12 cellular contexts compared by ENCODE assay signal in genomic region chr14:102948698-102949061, GRCh38. TPM values are rescaled to one million over a fixed set of nuclear protein-coding genes. Genes with fewer than 3 reads are reported as not detected.
DNase-seq lines count a peak whose midpoint lies in the region; ATAC-seq and TF ChIP-seq lines count a peak whose summit lies in the region.
"Had no signal": no experiment of that assay in that cellular context is flagged by ENCODE, and none has a peak within 500 bp of the region (broad histone marks: within the 10 kb centered on the region; RNA-seq: fewer than 3 reads in every experiment).

No MANE protein-coding gene starts in this region.

- H3K9me3 Mint-ChIP-seq in activated CD4-positive, alpha-beta T cell treated with anti-CD3 and anti-CD28 coated beads, Interleukin-2, amount 10 ng/mL, durations not matched to agents 7 days and 5 days: no peaks in the 10 kb centered on the region
- H3K9me3 Mint-ChIP-seq in stimulated activated effector memory CD8-positive, alpha-beta T cell treated with anti-CD3 and anti-CD28 coated beads, Interleukin-12 subunit alpha, Interleukin-12 subunit beta, amount 100 ng/mL, for 72 hours: no peaks in the 10 kb centered on the region
- H3K9me3 Mint-ChIP-seq: activated T-cell treated with anti-CD3 and anti-CD28 coated beads, Interleukin-2, amount 50 U/mL, for 4 hours had no signal

- no peaks in the 10 kb centered on the region for H3F3A ChIP-seq in Loucy (ENCODE audit: low read depth)
- H3F3A ChIP-seq in PC-9 (ENCODE audit: insufficient read depth, low read depth): peaks cover 17% of the 10 kb centered on the region; the same call in 1 of the 2 replicates

- POLR2A ChIA-PET in activated CD4-positive, alpha-beta T cell treated with anti-CD3 and anti-CD28 coated beads, Interleukin-2, amount 10 ng/mL, durations not matched to agents 7 days and 5 days (lab: Charles Lee): no interaction called here
- POLR2A ChIA-PET in PC-9 (lab: Charles Lee; ENCODE audit: unreplicated experiment): no interaction called here

- H3K4me1 ChIP-seq in Loucy (ENCODE audit: insufficient read depth, low read length, poor library complexity, severe bottlenecking) (peaks cover 8% of the 10 kb centered on the region), PC-9 (replicated peaks; ENCODE audit: insufficient read depth) (no peaks in the 10 kb centered on the region)

- H2AFZ ChIP-seq in Loucy (ENCODE audit: low read length) (peak overlapping the region; percentile 56; the same call in 1 of the 2 replicates), PC-9 (no peak overlapping the region)
- H2AFZ ChIP-seq: hepatocyte had no signal

- no TSS peak for BruUV-seq in PC-9 (replicated peaks; lab: Mats Ljungman, UMichigan)

- no peaks in the 10 kb centered on the region for H3K27me3 ChIP-seq in Loucy (ENCODE audit: insufficient read depth, low read length, poor library complexity, severe bottlenecking)
- H3K27me3 ChIP-seq in PC-9 (ENCODE audit: insufficient read depth, low read depth): no peaks in the 10 kb centered on the region
- H3K27me3 ChIP-seq: hepatocyte had no signal

- H3K9ac ChIP-seq in Loucy (ENCODE audit: low read depth, low read length, poor library complexity, severe bottlenecking): no peak overlapping the region

- DNase-seq in activated CD4-positive, alpha-beta T cell treated with anti-CD3 and anti-CD28 coated beads, Interleukin-2, amount 10 ng/mL, durations not matched to agents 7 days and 5 days: no peak
- no peak for DNase-seq in activated CD4-positive, alpha-beta T cell treated with anti-CD3 and anti-CD28 coated beads, Interleukin-2, amount 50 U/mL, for 1 hour
- no peak for DNase-seq in stimulated activated effector memory CD8-positive, alpha-beta T cell treated with anti-CD3 and anti-CD28 coated beads, Interleukin-12 subunit alpha, Interleukin-12 subunit beta, amount 100 ng/mL, for 72 hours (ENCODE audit: low spot score in 2 of 2)
- no peak for DNase-seq in PC-9
- no peak for DNase-seq in stimulated activated CD4-positive, alpha-beta T cell treated with anti-CD3 and anti-CD28 coated beads, Interleukin-4, amount 100 ng/mL, for 24 hours
- DNase-seq: activated T-cell treated with anti-CD3 and anti-CD28 coated beads, Interleukin-2, amount 50 U/mL, for 4 hours; left ventricle myocardium inferior had no signal

- H3K27ac ChIP-seq in cingulate gyrus (ENCODE audit: low read depth, low read length) (peak overlapping the region; percentile 94), PC-9 (no peak overlapping the region)
- H3K27ac ChIP-seq: hepatocyte had no signal

- H3K4me2 ChIP-seq in Loucy (ENCODE audit: low read depth, low read length, poor library complexity, severe bottlenecking) (peak overlapping the region; percentile 28), PC-9 (no peak overlapping the region)
- H3K4me2 ChIP-seq: hepatocyte had no signal

- intact Hi-C loops in PC-9 (cut with micrococcal nuclease; ENCODE audit: unreplicated experiment): no loop called here

- H3K27me3 Mint-ChIP-seq in activated CD4-positive, alpha-beta T cell treated with anti-CD3 and anti-CD28 coated beads, Interleukin-2, amount 10 ng/mL, durations not matched to agents 7 days and 5 days: no peaks in the 10 kb centered on the region

- H3K9me2 ChIP-seq in Loucy (replicated peaks; ENCODE audit: low read depth, low read length) (no peaks in the 10 kb centered on the region), PC-9 (ENCODE audit: insufficient read depth) (no peaks in the 10 kb centered on the region)

- TF ChIP-seq CTCF in Loucy (conservative IDR thresholded peaks at IDR 0.05; ENCODE audit: low read length) (no peak), PC-9 (conservative IDR thresholded peaks at IDR 0.05) (no peak)

- H4K20me1 ChIP-seq in Loucy (ENCODE audit: insufficient read depth, low read length, poor library complexity, severe bottlenecking): no peaks in the 10 kb centered on the region
- peaks cover 13% of the 10 kb centered on the region for H4K20me1 ChIP-seq in PC-9 (ENCODE audit: insufficient read depth)

- peaks cover 30% of the 10 kb centered on the region for H3K4me1 Mint-ChIP-seq in activated CD4-positive, alpha-beta T cell treated with anti-CD3 and anti-CD28 coated beads, Interleukin-2, amount 10 ng/mL, durations not matched to agents 7 days and 5 days
- H3K4me1 Mint-ChIP-seq in stimulated activated effector memory CD8-positive, alpha-beta T cell treated with anti-CD3 and anti-CD28 coated beads, Interleukin-12 subunit alpha, Interleukin-12 subunit beta, amount 100 ng/mL, for 72 hours: peaks cover 12% of the 10 kb centered on the region

- peak overlapping the region; percentile 85 for H3K27ac Mint-ChIP-seq in activated CD4-positive, alpha-beta T cell treated with anti-CD3 and anti-CD28 coated beads, Interleukin-2, amount 10 ng/mL, durations not matched to agents 7 days and 5 days
- H3K27ac Mint-ChIP-seq in stimulated activated effector memory CD8-positive, alpha-beta T cell treated with anti-CD3 and anti-CD28 coated beads, Interleukin-12 subunit alpha, Interleukin-12 subunit beta, amount 100 ng/mL, for 72 hours: peak overlapping the region; percentile 6

- peaks cover 3% of the 10 kb centered on the region for H3K36me3 Mint-ChIP-seq in activated CD4-positive, alpha-beta T cell treated with anti-CD3 and anti-CD28 coated beads, Interleukin-2, amount 10 ng/mL, durations not matched to agents 7 days and 5 days (ENCODE audit: low read depth)
- no peaks in the 10 kb centered on the region for H3K36me3 Mint-ChIP-seq in stimulated activated effector memory CD8-positive, alpha-beta T cell treated with anti-CD3 and anti-CD28 coated beads, Interleukin-12 subunit alpha, Interleukin-12 subunit beta, amount 100 ng/mL, for 72 hours

- H3K4me3 Mint-ChIP-seq in activated CD4-positive, alpha-beta T cell treated with anti-CD3 and anti-CD28 coated beads, Interleukin-2, amount 10 ng/mL, durations not matched to agents 7 days and 5 days: no peak overlapping the region
- H3K4me3 Mint-ChIP-seq in stimulated activated effector memory CD8-positive, alpha-beta T cell treated with anti-CD3 and anti-CD28 coated beads, Interleukin-12 subunit alpha, Interleukin-12 subunit beta, amount 100 ng/mL, for 72 hours: peak overlapping the region; percentile 9
- H3K4me3 Mint-ChIP-seq: activated T-cell treated with anti-CD3 and anti-CD28 coated beads, Interleukin-2, amount 50 U/mL, for 4 hours had no signal

- H3K4me3 ChIP-seq in Loucy (ENCODE audit: low read length, poor library complexity, severe bottlenecking): no peak overlapping the region
- no peak overlapping the region for H3K4me3 ChIP-seq in PC-9
- H3K4me3 ChIP-seq: hepatocyte, left ventricle myocardium inferior had no signal

- no peaks in the 10 kb centered on the region for H3K79me2 ChIP-seq in Loucy (ENCODE audit: insufficient read depth, low read length)
- no peaks in the 10 kb centered on the region for H3K79me2 ChIP-seq in PC-9 (ENCODE audit: low read depth)
- H3K79me2 ChIP-seq: hepatocyte had no signal

- H3K9me3 ChIP-seq in Loucy (ENCODE audit: insufficient read depth, low read depth, low read length): no peaks in the 10 kb centered on the region
- H3K9me3 ChIP-seq in PC-9 (ENCODE audit: insufficient read depth, low read depth): no peaks in the 10 kb centered on the region
- H3K9me3 ChIP-seq: left ventricle myocardium inferior had no signal

- CTCF ChIA-PET in activated CD4-positive, alpha-beta T cell treated with anti-CD3 and anti-CD28 coated beads, Interleukin-2, amount 10 ng/mL, durations not matched to agents 7 days and 5 days (lab: Charles Lee): interaction anchor here (1.1 kb wide), 1 partner anchor 9 kb away, joined by 3 read pairs; no protein-coding TSS in a partner anchor
- CTCF ChIA-PET in PC-9 (lab: Charles Lee): no interaction called here

- no peak for ATAC-seq in stimulated activated effector memory CD8-positive, alpha-beta T cell treated with anti-CD3 and anti-CD28 coated beads, Interleukin-12 subunit alpha, Interleukin-12 subunit beta, amount 100 ng/mL, for 72 hours
- ATAC-seq in HG03108 (IDR thresholded peaks at IDR 0.05; ENCODE audit: unreplicated experiment): no peak

- H3K36me3 ChIP-seq in Loucy (ENCODE audit: insufficient read depth, low read length) (no peaks in the 10 kb centered on the region), PC-9 (ENCODE audit: low read depth) (peaks cover 56% of the 10 kb centered on the region)

RNA-seq across cellular contexts. Expression of gene AMN, which starts 26.2 kb away (rescaled TPM):
- under 1 TPM; 0.15 to 0.30 TPM for total RNA-seq in activated CD4-positive, alpha-beta T cell treated with anti-CD3 and anti-CD28 coated beads, Interleukin-2, amount 10 ng/mL, durations not matched to agents 7 days and 5 days
- total RNA-seq in PC-9 (2021): 21.8 and 36.5 TPM in 2 replicates
- total RNA-seq: left ventricle myocardium inferior, LHCN-M2 had no signal

Comparison
In these comparisons a context has a peak if more than half of its experiments do, and no peak if none do; other contexts are left out.
1. RNA of gene AMN, which starts 26.2 kb away (total RNA-seq): 21.8 to 36.5 TPM in PC-9; 0.15 to 0.30 TPM in activated CD4-positive, alpha-beta T cell treated with anti-CD3 and anti-CD28 coated beads, Interleukin-2, amount 10 ng/mL, durations not matched to agents 7 days and 5 days; every median in the first group is over 10 times any median in the second.